ENCODE assay signal across 1 cellular context in genomic region chr4:87317527-87317926, GRCh38.
A peak's percentile ranks its signal among the peaks of the same experiment; 100 is the strongest.
TF ChIP-seq lines count a peak whose summit lies in the region.

No MANE protein-coding gene starts in this region.

TF ChIP-seq in HepG2, 621 proteins besides CTCF, POLR2A, EP300 and RAD21 (continued from another document):
- TF ChIP-seq POGK (CRISPR knock-in tag; conservative IDR thresholded peaks at IDR 0.05) (no peak), TRIM24 (CRISPR knock-in tag; IDR thresholded peaks at IDR 0.05) (peak; percentile 81), CEBPB (IDR thresholded peaks at IDR 0.05; ENCODE audit: borderline replicate concordance, low read depth, low read length) (peak; percentile 85), BRD4 (CRISPR knock-in tag; IDR thresholded peaks at IDR 0.05) (no peak)
TF ChIP-seq in HepG2: peak in this region for 34.
